1 cellular context compared by ENCODE assay signal in the genomic region with DNA sequence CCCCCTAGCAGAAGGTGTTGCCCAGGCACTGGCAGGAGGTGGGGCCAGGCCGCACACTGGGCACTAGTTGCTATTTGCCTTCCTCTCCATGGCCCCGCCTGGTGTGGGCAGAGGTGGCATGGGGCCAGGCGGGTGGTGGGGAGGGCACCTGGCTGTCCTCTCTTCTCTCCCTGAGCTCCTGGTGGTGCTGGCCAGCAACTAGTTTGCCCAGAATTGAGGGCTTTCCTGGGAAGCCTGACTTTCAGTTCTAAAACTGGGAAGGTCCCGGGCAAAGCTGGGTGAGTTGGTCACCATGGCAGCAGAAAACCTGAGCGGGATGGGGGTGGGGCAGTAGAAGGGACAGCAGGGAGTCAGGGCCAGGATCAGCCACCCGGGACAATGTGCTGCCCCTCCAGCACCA.
TF ChIP-seq lines count a peak whose summit lies in the region.

No MANE protein-coding gene starts in this region.

TF ChIP-seq in GM23338, 12 proteins besides CTCF, POLR2A, EP300 and RAD21 (continued from another document):
- TF ChIP-seq, protein P1, sequence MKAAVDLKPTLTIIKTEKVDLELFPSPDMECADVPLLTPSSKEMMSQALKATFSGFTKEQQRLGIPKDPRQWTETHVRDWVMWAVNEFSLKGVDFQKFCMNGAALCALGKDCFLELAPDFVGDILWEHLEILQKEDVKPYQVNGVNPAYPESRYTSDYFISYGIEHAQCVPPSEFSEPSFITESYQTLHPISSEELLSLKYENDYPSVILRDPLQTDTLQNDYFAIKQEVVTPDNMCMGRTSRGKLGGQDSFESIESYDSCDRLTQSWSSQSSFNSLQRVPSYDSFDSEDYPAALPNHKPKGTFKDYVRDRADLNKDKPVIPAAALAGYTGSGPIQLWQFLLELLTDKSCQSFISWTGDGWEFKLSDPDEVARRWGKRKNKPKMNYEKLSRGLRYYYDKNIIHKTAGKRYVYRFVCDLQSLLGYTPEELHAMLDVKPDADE (IDR thresholded peaks at IDR 0.05), result no peak
TF ChIP-seq in GM23338: peak in this region for 0.
